Comparison of ENCODE assay signal across 8 cellular contexts in genomic region chr11:23540101-23540561, GRCh38.
A peak's percentile ranks its signal among the peaks of the same experiment; 100 is the strongest.
DNase-seq lines count a peak whose midpoint lies in the region; ATAC-seq and TF ChIP-seq lines count a peak whose summit lies in the region.

No MANE protein-coding gene starts in this region.

- no peak overlapping the region for H3K27ac ChIP-seq in ACC112 (ENCODE audit: low read depth, low read length)

- TF ChIP-seq CTCF in GM13976 (IDR thresholded peaks at IDR 0.05; ENCODE audit: borderline replicate concordance, control extremely low read depth, extremely low read depth, insufficient read depth, missing control alignments), result peak; percentile 52

- H3K79me2 ChIP-seq in ACC112 (ENCODE audit: control insufficient read depth, insufficient read depth, low read length, unreplicated experiment), result no peaks in the 10 kb centered on the region

- in situ Hi-C loops in GM13976 (cut with MboI; ENCODE audit: low sequenced_read_pairs, unreplicated experiment), result no loop called here

- no peaks in the 10 kb centered on the region for H3K36me3 ChIP-seq in ACC112 (ENCODE audit: insufficient read depth, low read length)

- peaks cover 4% of the 10 kb centered on the region for H3K4me1 ChIP-seq in ACC112 (ENCODE audit: control insufficient read depth, insufficient read depth, low read length, unreplicated experiment)

- peak overlapping the region; percentile 79 for H2AFZ ChIP-seq in ACC112 (ENCODE audit: low read length, unreplicated experiment)

- H3K27me3 ChIP-seq in ACC112 (ENCODE audit: insufficient read depth, low read length), result no peaks in the 10 kb centered on the region

- peak; percentile 86 for ATAC-seq in HG02571 (IDR thresholded peaks at IDR 0.05; ENCODE audit: unreplicated experiment)

- peak overlapping the region; percentile 47; the same call in 1 of the 2 replicates for H3K4me3 ChIP-seq in ACC112 (ENCODE audit: low read depth, low read length)

- DNase-seq in GM13976 (ENCODE audit: low spot score) (peak; percentile 49), LoVo (ENCODE audit: low spot score) (peak; percentile 35), SKM-1 (lab: John Stamatoyannopoulos, UW; ENCODE audit: unreplicated experiment) (peak; percentile 48), foreskin melanocyte (peak; percentile 15), renal cortical epithelial cell (ENCODE audit: low read depth) (peak; percentile 22), T-helper 9 cell (no peak)
